In genomic region chr16:20774703-20775362, GRCh38 we compare ENCODE assay signal across 8 cellular contexts. TPM values are rescaled to one million over a fixed set of nuclear protein-coding genes. Genes with fewer than 3 reads are reported as not detected.
DNase-seq lines count a peak whose midpoint lies in the region; ATAC-seq and TF ChIP-seq lines count a peak whose summit lies in the region.

No MANE protein-coding gene starts in this region.

- H3K36me3 ChIP-seq in DND-41 (ENCODE audit: insufficient read depth, low read length): no peaks in the 10 kb centered on the region
- H3K36me3 ChIP-seq in RWPE2 (ENCODE audit: low read depth): no peaks in the 10 kb centered on the region
- peaks cover 0 to 18% (median 0%) of the 10 kb centered on the region in 6 donors for H3K36me3 ChIP-seq in spleen

- peak; percentile 65 for DNase-seq in DND-41
- DNase-seq in HuH-7.5 (ENCODE audit: low spot score): peak; percentile 33
- DNase-seq in RWPE2 (ENCODE audit: low spot score): peak; percentile 66
- peak; percentile 16 for DNase-seq in activated T-helper 9 cell treated with anti-CD3 and anti-CD28 coated beads, Interleukin-2, amount 50 U/mL, for 16 hours (ENCODE audit: low read depth)
- peak; percentile 61 for DNase-seq in Right ventricle myocardium superior
- peak; percentile 76 for DNase-seq in spleen

- H3K4me2 ChIP-seq in DND-41 (ENCODE audit: insufficient read depth, low read length): no peak overlapping the region

- no peaks in the 10 kb centered on the region for H3K4me1 ChIP-seq in DND-41 (ENCODE audit: insufficient read depth, low read length)
- H3K4me1 ChIP-seq in RWPE2 (ENCODE audit: insufficient read depth, poor library complexity, severe bottlenecking): no peaks in the 10 kb centered on the region
- H3K4me1 ChIP-seq in spleen: no peaks in the 10 kb centered on the region

- no peaks in the 10 kb centered on the region for H3K9me3 ChIP-seq in DND-41 (ENCODE audit: insufficient read depth, low read length, severe bottlenecking)
- H3K9me3 ChIP-seq in RWPE2 (ENCODE audit: severe bottlenecking): no peaks in the 10 kb centered on the region
- no peaks in the 10 kb centered on the region for H3K9me3 ChIP-seq in spleen

- no peak overlapping the region for H3K27ac ChIP-seq in DND-41 (ENCODE audit: low read length)
- H3K27ac ChIP-seq in RWPE2 (ENCODE audit: poor library complexity, severe bottlenecking): no peak overlapping the region
- no peak overlapping the region for H3K27ac ChIP-seq in spleen

- 80 to 96% (median 88%) methylated on average over 4 to 7 of the region's 7 CpGs for WGBS in spleen, 5 donors

- TF ChIP-seq CTCF in DND-41 (IDR thresholded peaks at IDR 0.05; ENCODE audit: borderline replicate concordance, extremely low read depth, low read length, poor library complexity, severe bottlenecking) (peak; percentile 80), RWPE2 (IDR thresholded peaks at IDR 0.05; ENCODE audit: poor library complexity, severe bottlenecking) (peak; percentile 70), spleen (IDR thresholded peaks at IDR 0.05 in 8 of 11, conservative IDR thresholded peaks at IDR 0.05 in 3 of 11) (peak in 10 of 11 experiments; percentile 12 to 60 (median 40))

- no peaks in the 10 kb centered on the region; the same call in 1 of the 2 replicates for H4K20me1 ChIP-seq in DND-41 (ENCODE audit: insufficient read depth, low read length)

- peak; percentile 94 for ATAC-seq in DND-41 (ENCODE audit: insufficient read depth, low read depth)
- ATAC-seq in RWPE2 (ENCODE audit: low read depth): peak; percentile 89
- peak; percentile 75 for ATAC-seq in Right ventricle myocardium superior (ENCODE audit: poor library complexity)
- no peak for ATAC-seq in GM21390 (IDR thresholded peaks at IDR 0.05; ENCODE audit: unreplicated experiment)
- no peak for ATAC-seq in GM18520 (IDR thresholded peaks at IDR 0.05; ENCODE audit: unreplicated experiment)

- H3K27me3 ChIP-seq in DND-41 (ENCODE audit: insufficient read depth, low read length, poor library complexity): no peaks in the 10 kb centered on the region
- peaks cover 6% of the 10 kb centered on the region for H3K27me3 ChIP-seq in RWPE2 (ENCODE audit: insufficient read depth, poor library complexity, severe bottlenecking)
- H3K27me3 ChIP-seq in spleen (replicated peaks in 1 of 7): no peaks in the 10 kb centered on the region

- H3K4me3 ChIP-seq in DND-41 (ENCODE audit: low read depth in 1 of 2, low read length in 2 of 2) (no peak overlapping the region), RWPE2 (ENCODE audit: severe bottlenecking) (no peak overlapping the region), spleen (no peak overlapping the region)

- no peaks in the 10 kb centered on the region for H3K79me2 ChIP-seq in DND-41 (ENCODE audit: insufficient read depth, low read length)

- intact Hi-C loops in Right ventricle myocardium superior (cut with DNase I): no loop called here
- intact Hi-C loops in spleen (cut with DNase I; ENCODE audit: low total_unique reads): no loop called here

- no peak for TF ChIP-seq POLR2A in spleen (IDR thresholded peaks at IDR 0.05)

- H2AFZ ChIP-seq in DND-41 (ENCODE audit: low read depth, low read length): no peak overlapping the region

- H3K9ac ChIP-seq in DND-41 (ENCODE audit: low read depth, low read length): no peak overlapping the region

RNA-seq across cellular contexts. Expression of gene ACSM3, which starts 11.0 kb away (rescaled TPM):
- total RNA-seq in Right ventricle myocardium superior (8.7 TPM), spleen (1 to 10 TPM; 2.6 to 9.0 (median 4.7) TPM)
- polyA plus RNA-seq in spleen: 1 to 10 TPM; 3.0 to 4.2 (median 4.2) TPM

RNA-seq across cellular contexts. Expression of gene ERI2, which starts 31.4 kb away (rescaled TPM):
- 10.0 TPM for total RNA-seq in Right ventricle myocardium superior
- 10 to 100 TPM in 3 of 7 donors, 1 to 10 TPM in 4; 6.9 to 15.3 (median 8.9) TPM for total RNA-seq in spleen
- polyA plus RNA-seq in spleen: 1 to 10 TPM; 2.5 to 5.8 (median 3.8) TPM

RNA-seq across cellular contexts. Expression of gene REXO5, which starts 31.5 kb away (rescaled TPM):
- total RNA-seq in Right ventricle myocardium superior (5.1 TPM), spleen (1 to 10 TPM; 1.1 to 3.7 (median 1.9) TPM)
- polyA plus RNA-seq in spleen: 1 to 10 TPM in 1 of 3 donors, under 1 TPM in 2; 0.46 to 1.1 (median 0.90) TPM

RNA-seq across cellular contexts. Expression of gene THUMPD1, which starts 33.2 kb away (rescaled TPM):
- total RNA-seq in Right ventricle myocardium superior (17.2 TPM), spleen (10 to 100 TPM; 33.6 to 63.1 (median 40.3) TPM)
- polyA plus RNA-seq in spleen: 10 to 100 TPM; 17.1 to 19.9 (median 17.5) TPM

Comparison
In these comparisons a context has a peak if more than half of its experiments do, and no peak if none do; other contexts are left out.
1. ATAC-seq: peak in DND-41 (single experiment), RWPE2 (single experiment) and Right ventricle myocardium superior (single experiment); none in GM21390 (single experiment) and GM18520 (single experiment).
2. DNase-seq: peak in every context shown above with its lines; median percentile 76 in spleen; 66 in RWPE2; 65 in DND-41; 61 in Right ventricle myocardium superior; 33 in HuH-7.5; 16 in activated T-helper 9 cell treated with anti-CD3 and anti-CD28 coated beads, Interleukin-2, amount 50 U/mL, for 16 hours.
3. Peak in every context shown above with its lines, with median percentiles within 50 percentile points of each other: CTCF ChIP-seq.